ENCODE assay signal across 12 cellular contexts in the genomic region with DNA sequence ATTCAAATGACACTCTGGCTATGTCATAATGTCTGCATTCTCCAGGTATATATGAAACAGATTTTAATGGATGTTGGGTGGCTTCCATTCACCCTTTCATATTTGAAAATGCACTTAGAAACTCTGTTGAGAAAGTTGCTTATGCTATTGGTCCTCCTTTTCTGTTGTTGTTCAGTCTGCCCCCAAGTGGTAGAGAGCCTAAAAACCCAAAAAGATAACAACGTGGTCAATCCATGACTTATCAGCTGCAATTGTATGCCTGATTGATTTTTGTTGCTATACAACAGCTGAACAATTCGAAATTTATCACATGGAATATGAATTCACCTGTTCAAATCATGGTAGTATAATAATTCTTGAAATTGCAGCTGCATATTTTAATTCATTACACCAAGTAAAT.
A peak's percentile ranks its signal among the peaks of the same experiment; 100 is the strongest.
DNase-seq lines count a peak whose midpoint lies in the region; ATAC-seq, FAIRE-seq and TF ChIP-seq lines count a peak whose summit lies in the region.
"Had no signal": no experiment of that assay in that cellular context is flagged by ENCODE, and none has a peak within 500 bp of the region (broad histone marks: within the 10 kb centered on the region; RNA-seq: fewer than 3 reads in every experiment).

No MANE protein-coding gene starts in this region.

- intact Hi-C loops in body of pancreas (cut with DNase I): no loop called here

- WGBS in body of pancreas, 2 donors: 4 to 7% methylated on average over 2 of the region's 2 CpGs

- H3K27ac Mint-ChIP-seq in stimulated activated naive B cell treated with anti-CD40 and anti-IgM and Interleukin-4, amounts not matched to agents 10 μg/mL and 1 μg/mL and 100 μg/mL, for 72 hours: no peak overlapping the region
- H3K27ac Mint-ChIP-seq: memory B cell had no signal

- ATAC-seq in body of pancreas (peak; percentile 38), left lobe of liver (peak; percentile 60)
- no peak for ATAC-seq in stimulated activated naive B cell treated with anti-CD40 and anti-IgM and Interleukin-4, amounts not matched to agents 10 μg/mL and 1 μg/mL and 100 μg/mL, for 72 hours (replicated peaks)

- no peak for DNase-seq in D721Med (ENCODE audit: insufficient read length, low spot score)
- no peak for DNase-seq in body of pancreas
- no peak for DNase-seq in left lobe of liver (ENCODE audit: low spot score)
- no peak for DNase-seq in activated T-cell treated with anti-CD3 and anti-CD28 coated beads, Interleukin-2, amount 50 U/mL, for 1 hour
- no peak for DNase-seq in stimulated activated naive B cell treated with anti-CD40 and anti-IgM and Interleukin-4, amounts not matched to agents 10 μg/mL and 1 μg/mL and 100 μg/mL, for 72 hours
- DNase-seq in SHP77 treated with DMSO at 0.1 percent for 48 hours (lab: John Stamatoyannopoulos, UW): no peak
- DNase-seq in coronary artery (ENCODE audit: low spot score): no peak
- DNase-seq: activated naive CD4-positive, alpha-beta T cell treated with anti-CD3 and anti-CD28 coated beads, Interleukin-2, amount 50 U/mL, for 16 hours; NK-92 treated with Interleukin-12 subunit alpha and Interleukin-12 subunit beta, amount 100 ng/mL, for 24 hours had no signal

- H3K27me3 ChIP-seq in body of pancreas: no peaks in the 10 kb centered on the region

- peak; percentile 42 for TF ChIP-seq CTCF in D721Med (IDR thresholded peaks at IDR 0.05; ENCODE audit: insufficient read depth, missing control alignments)
- TF ChIP-seq CTCF in LNCAP (IDR thresholded peaks at IDR 0.05): peak; percentile 42; the same call in 1 of the 2 replicates
- TF ChIP-seq CTCF in body of pancreas (IDR thresholded peaks at IDR 0.05): no peak
- no peak for TF ChIP-seq CTCF in coronary artery (IDR thresholded peaks at IDR 0.05)

- H3K27me3 Mint-ChIP-seq in stimulated activated naive B cell treated with anti-CD40 and anti-IgM and Interleukin-4, amounts not matched to agents 10 μg/mL and 1 μg/mL and 100 μg/mL, for 72 hours: no peaks in the 10 kb centered on the region
- H3K27me3 Mint-ChIP-seq: memory B cell had no signal

- peaks cover 9% of the 10 kb centered on the region for H3K4me1 ChIP-seq in body of pancreas

- H3K36me3 ChIP-seq in body of pancreas (replicated peaks in 1 of 2; ENCODE audit: insufficient read depth in 1 of 2, low read depth in 2 of 2): no peaks in the 10 kb centered on the region

- no peaks in the 10 kb centered on the region for H3K9me3 ChIP-seq in body of pancreas

- H3K9me3 Mint-ChIP-seq in stimulated activated naive B cell treated with anti-CD40 and anti-IgM and Interleukin-4, amounts not matched to agents 10 μg/mL and 1 μg/mL and 100 μg/mL, for 72 hours: no peaks in the 10 kb centered on the region
- H3K9me3 Mint-ChIP-seq: memory B cell had no signal

- no peak for TF ChIP-seq POLR2A in body of pancreas (IDR thresholded peaks at IDR 0.05)

- no peak overlapping the region for H3K4me3 Mint-ChIP-seq in stimulated activated naive B cell treated with anti-CD40 and anti-IgM and Interleukin-4, amounts not matched to agents 10 μg/mL and 1 μg/mL and 100 μg/mL, for 72 hours
- H3K4me3 Mint-ChIP-seq: memory B cell had no signal

- no peak overlapping the region for H3K4me3 ChIP-seq in body of pancreas
- no peak overlapping the region for H3K4me3 ChIP-seq in coronary artery

- H3K36me3 Mint-ChIP-seq in stimulated activated naive B cell treated with anti-CD40 and anti-IgM and Interleukin-4, amounts not matched to agents 10 μg/mL and 1 μg/mL and 100 μg/mL, for 72 hours: no peaks in the 10 kb centered on the region
- H3K36me3 Mint-ChIP-seq: memory B cell had no signal

- peak; percentile 73 for FAIRE-seq in D721Med (lab: Jason Lieb, UNC)

- no peaks in the 10 kb centered on the region for H3K4me1 Mint-ChIP-seq in stimulated activated naive B cell treated with anti-CD40 and anti-IgM and Interleukin-4, amounts not matched to agents 10 μg/mL and 1 μg/mL and 100 μg/mL, for 72 hours
- H3K4me1 Mint-ChIP-seq: memory B cell had no signal

- H3K27ac ChIP-seq in body of pancreas (no peak overlapping the region), coronary artery (no peak overlapping the region)
- H3K27ac ChIP-seq: epithelial cell of prostate had no signal

Comparison
In these comparisons a context has a peak if more than half of its experiments do, and no peak if none do; other contexts are left out.
1. CTCF ChIP-seq: peak in D721Med (single experiment) and LNCAP (single experiment); none in body of pancreas (0 of 7) and coronary artery (single experiment).
2. ATAC-seq: peak in body of pancreas (single experiment) and left lobe of liver (single experiment); none in stimulated activated naive B cell treated with anti-CD40 and anti-IgM and Interleukin-4, amounts not matched to agents 10 μg/mL and 1 μg/mL and 100 μg/mL, for 72 hours (0 of 2).